ENCODE assay signal across 12 cellular contexts in the genomic region with DNA sequence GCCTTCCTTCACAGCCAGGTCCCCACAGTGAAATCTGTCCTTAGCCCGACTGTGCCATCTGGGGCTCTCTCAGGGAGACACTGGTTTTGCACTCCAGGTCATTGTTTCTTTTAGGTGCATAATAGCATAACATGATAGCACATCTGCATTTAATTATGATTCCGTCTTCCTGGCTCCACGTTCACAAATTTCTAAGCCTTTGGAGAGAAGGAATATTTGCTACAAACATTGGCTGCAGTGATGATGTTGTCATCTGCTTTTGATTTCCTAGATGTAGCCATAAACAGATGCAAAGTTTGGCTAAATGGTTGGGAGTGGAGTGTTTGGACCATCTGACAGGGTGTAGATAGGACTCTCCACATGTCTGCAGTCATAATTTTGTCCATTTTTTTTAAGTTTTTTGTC. TPM values are rescaled to one million over a fixed set of nuclear protein-coding genes. Genes with fewer than 3 reads are reported as not detected.
A peak's percentile ranks its signal among the peaks of the same experiment; 100 is the strongest.
DNase-seq lines count a peak whose midpoint lies in the region; ATAC-seq and TF ChIP-seq lines count a peak whose summit lies in the region.
"Had no signal": no experiment of that assay in that cellular context is flagged by ENCODE, and none has a peak within 500 bp of the region (broad histone marks: within the 10 kb centered on the region; RNA-seq: fewer than 3 reads in every experiment).

No MANE protein-coding gene starts in this region.

- H3K4me1 ChIP-seq in heart right ventricle = peaks cover 0 to 45% (median 4%) of the 10 kb centered on the region in 9 donors
- H3K4me1 ChIP-seq in right atrium auricular region = no peaks in the 10 kb centered on the region
- peaks cover 0 to 9% of the 10 kb centered on the region in 2 donors for H3K4me1 ChIP-seq in lung (ENCODE audit: control insufficient read depth in 2 of 2, insufficient read depth in 2 of 2, low read length in 2 of 2)

- H3K36me3 ChIP-seq in heart right ventricle (no peaks in the 10 kb centered on the region), right atrium auricular region (no peaks in the 10 kb centered on the region), lung (ENCODE audit: control insufficient read depth in 2 of 2, insufficient read depth in 2 of 2, low read length in 2 of 2) (no peaks in the 10 kb centered on the region)
- H3K36me3 ChIP-seq: BLaER1 had no signal

- TF ChIP-seq CTCF in heart right ventricle (IDR thresholded peaks at IDR 0.05) (no peak), right atrium auricular region (IDR thresholded peaks at IDR 0.05) (no peak), lung (IDR thresholded peaks at IDR 0.05; ENCODE audit: control extremely low read depth, extremely low read depth) (no peak)

- intact Hi-C loops in heart right ventricle (cut with DNase I) = no loop called here

- DNase-seq in heart right ventricle (no peak), right atrium auricular region (ENCODE audit: low spot score) (no peak), brain pericyte (ENCODE audit: low read depth, low spot score) (peak; percentile 21), lung (ENCODE audit: low spot score) (no peak), NCI-H1436 treated with DMSO at 0.1 percent for 48 hours (lab: John Stamatoyannopoulos, UW) (no peak)
- no peak for DNase-seq in NK-92 treated with Interleukin-12 subunit alpha and Interleukin-12 subunit beta, amount 100 ng/mL, for 24 hours (lab: John Stamatoyannopoulos, UW)
- DNase-seq: dorsolateral prefrontal cortex, NCI-H2081 treated with DMSO at 0.1 percent for 48 hours had no signal

- H3K27me3 ChIP-seq in heart right ventricle = peaks cover 0 to 7% (median 0%) of the 10 kb centered on the region in 7 donors
- no peaks in the 10 kb centered on the region for H3K27me3 ChIP-seq in right atrium auricular region
- H3K27me3 ChIP-seq in lung (ENCODE audit: control insufficient read depth, insufficient read depth) = no peaks in the 10 kb centered on the region
- H3K27me3 ChIP-seq: BLaER1, dorsolateral prefrontal cortex had no signal

- H3K27ac ChIP-seq in heart right ventricle = no peak overlapping the region
- no peak overlapping the region for H3K27ac ChIP-seq in right atrium auricular region
- no peak overlapping the region for H3K27ac ChIP-seq in lung (ENCODE audit: low read depth in 1 of 2, low read length in 1 of 2)
- H3K27ac ChIP-seq: BLaER1 had no signal

- H3K9me3 ChIP-seq in heart right ventricle (no peaks in the 10 kb centered on the region), right atrium auricular region (no peaks in the 10 kb centered on the region), lung (ENCODE audit: control insufficient read depth in 2 of 2, insufficient read depth in 1 of 2, low read length in 1 of 2) (no peaks in the 10 kb centered on the region)
- H3K9me3 ChIP-seq: BLaER1 had no signal

- 54 to 55% methylated on average over 3 of the region's 3 CpGs for WGBS in heart right ventricle, 2 donors
- WGBS in lung, 2 donors = 23 to 46% methylated on average over 3 of the region's 3 CpGs

- H3K4me3 ChIP-seq in heart right ventricle (no peak overlapping the region), right atrium auricular region (no peak overlapping the region), lung (no peak overlapping the region)
- H3K4me3 ChIP-seq: BLaER1, dorsolateral prefrontal cortex had no signal

- peak in 7 of 8 donors; percentile 27 to 58 (median 53) for ATAC-seq in heart right ventricle
- peak; percentile 45 for ATAC-seq in lung (ENCODE audit: insufficient read depth, low FRiP score)
- no peak for ATAC-seq in GM18511 (IDR thresholded peaks at IDR 0.05; ENCODE audit: unreplicated experiment)
- ATAC-seq in GM18867 (IDR thresholded peaks at IDR 0.05; ENCODE audit: unreplicated experiment) = no peak
- ATAC-seq: activated naive CD4-positive, alpha-beta T cell treated with anti-CD3 and anti-CD28 coated beads, Interleukin-2, amount 50 U/mL, for 72 hours had no signal

RNA-seq across cellular contexts. Expression of a gene that starts 12.0 kb away (rescaled TPM):
- total RNA-seq in heart right ventricle (100 to 1,000 TPM in 4 of 10 donors, 10 to 100 TPM in 6; 45.5 to 134 (median 87.1) TPM), right atrium auricular region (100 to 1,000 TPM in 1 of 2 donors, 10 to 100 TPM in 1; 83.8 to 108 TPM), lung (100 to 1,000 TPM; 119 to 319 TPM)
- polyA plus RNA-seq in heart right ventricle (10 to 100 TPM; 42.0 to 73.9 TPM), lung (10 to 100 TPM; 91.8 to 91.9 TPM)

Comparison
In these comparisons a context has a peak if more than half of its experiments do, and no peak if none do; other contexts are left out.
1. ATAC-seq: peak in heart right ventricle (7 of 8) and lung (single experiment); none in GM18511 (single experiment) and GM18867 (single experiment).